Comparison of ENCODE assay signal across 10 cellular contexts in the genomic region with DNA sequence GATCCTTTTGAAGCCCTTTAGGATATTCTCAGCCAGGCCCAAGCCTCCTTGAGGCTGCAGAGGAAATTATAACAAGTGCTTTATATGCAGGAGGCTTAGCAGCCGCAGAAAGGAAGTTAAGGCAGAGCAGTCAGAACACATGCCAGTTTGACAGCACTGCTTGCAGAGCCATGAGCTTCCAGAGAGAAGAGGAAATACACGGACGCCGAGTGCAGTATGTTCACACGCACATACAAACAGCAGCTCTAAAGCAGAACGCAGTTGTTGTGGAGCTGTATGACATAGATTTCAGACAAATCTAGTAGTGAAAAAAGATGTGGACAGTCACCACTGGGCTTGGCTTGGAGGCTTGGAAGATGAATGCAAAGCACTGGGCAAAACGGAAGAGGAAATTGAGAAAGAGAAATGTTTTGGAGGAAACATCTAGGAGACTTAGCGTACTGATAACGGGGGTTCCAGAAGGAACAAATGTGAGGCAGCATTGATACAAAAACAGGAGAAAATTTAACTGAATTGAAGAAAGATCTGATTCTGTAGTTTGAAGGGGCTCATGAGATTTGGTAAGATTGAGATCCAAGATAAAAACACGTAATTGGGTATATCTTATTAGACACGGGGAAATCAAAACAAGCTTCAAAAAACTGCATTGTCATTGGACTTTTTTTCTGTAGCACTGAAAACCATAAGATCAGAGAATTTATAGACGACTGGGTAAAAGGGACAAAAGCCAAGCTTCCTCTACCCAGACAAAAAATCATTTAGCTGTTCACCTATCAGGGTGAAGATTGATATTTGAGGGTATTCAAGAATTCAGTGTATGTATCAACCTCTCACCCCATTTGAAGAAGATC. TPM values are rescaled to one million over a fixed set of nuclear protein-coding genes. Genes with fewer than 3 reads are reported as not detected.
DNase-seq lines count a peak whose midpoint lies in the region; ATAC-seq and TF ChIP-seq lines count a peak whose summit lies in the region.
"Had no signal": no experiment of that assay in that cellular context is flagged by ENCODE, and none has a peak within 500 bp of the region (broad histone marks: within the 10 kb centered on the region; RNA-seq: fewer than 3 reads in every experiment).

No MANE protein-coding gene starts in this region.

- DNase-seq in activated CD4-positive, alpha-beta T cell treated with anti-CD3 and anti-CD28 coated beads, Interleukin-2, amount 10 ng/mL, durations not matched to agents 7 days and 5 days: peak; percentile 46
- DNase-seq in activated CD4-positive, alpha-beta T cell treated with anti-CD3 and anti-CD28 coated beads for 4 hours: no peak
- DNase-seq in T-cell (peak in 13 of 34 experiments; percentile 8 to 41 (median 17)), fibroblast of the aortic adventitia (ENCODE audit: low read depth) (peak; percentile 40), pulmonary artery endothelial cell (ENCODE audit: low read depth, low spot score) (peak; percentile 57), NCI-H2227 treated with DMSO at 0.1 percent for 48 hours (lab: John Stamatoyannopoulos, UW) (no peak)
- DNase-seq: SJCRH30 had no signal

- peak overlapping the region; percentile 58 for H3K27ac Mint-ChIP-seq in activated CD4-positive, alpha-beta T cell treated with anti-CD3 and anti-CD28 coated beads, Interleukin-2, amount 10 ng/mL, durations not matched to agents 7 days and 5 days
- peak overlapping the region; percentile 44 to 54 for H3K27ac Mint-ChIP-seq in T-cell

- no peaks in the 10 kb centered on the region for H3K27me3 Mint-ChIP-seq in activated CD4-positive, alpha-beta T cell treated with anti-CD3 and anti-CD28 coated beads, Interleukin-2, amount 10 ng/mL, durations not matched to agents 7 days and 5 days
- no peaks in the 10 kb centered on the region for H3K27me3 Mint-ChIP-seq in T-cell
- H3K27me3 Mint-ChIP-seq: activated T-helper 17 cell treated with anti-CD3 and anti-CD28 coated beads, Interleukin-2, amount 50 U/mL, for 72 hours had no signal

- no peaks in the 10 kb centered on the region for H3K9me3 Mint-ChIP-seq in activated CD4-positive, alpha-beta T cell treated with anti-CD3 and anti-CD28 coated beads, Interleukin-2, amount 10 ng/mL, durations not matched to agents 7 days and 5 days
- no peaks in the 10 kb centered on the region for H3K9me3 Mint-ChIP-seq in T-cell
- H3K9me3 Mint-ChIP-seq: activated T-helper 17 cell treated with anti-CD3 and anti-CD28 coated beads, Interleukin-2, amount 50 U/mL, for 72 hours had no signal

- no peak overlapping the region for H3K4me3 ChIP-seq in fibroblast of the aortic adventitia (ENCODE audit: low read depth, low read length)
- H3K4me3 ChIP-seq: SJCRH30 had no signal

- no peak for TF ChIP-seq CTCF in fibroblast of the aortic adventitia (IDR thresholded peaks at IDR 0.05; ENCODE audit: insufficient read depth, low read length)

- peak overlapping the region; percentile 7 for H3K4me3 Mint-ChIP-seq in activated CD4-positive, alpha-beta T cell treated with anti-CD3 and anti-CD28 coated beads, Interleukin-2, amount 10 ng/mL, durations not matched to agents 7 days and 5 days
- H3K4me3 Mint-ChIP-seq in T-cell: peak overlapping the region in 1 of 3 donors; percentile 59
- H3K4me3 Mint-ChIP-seq: activated T-helper 17 cell treated with anti-CD3 and anti-CD28 coated beads, Interleukin-2, amount 50 U/mL, for 72 hours had no signal

- peaks cover 69% of the 10 kb centered on the region for H3K36me3 Mint-ChIP-seq in activated CD4-positive, alpha-beta T cell treated with anti-CD3 and anti-CD28 coated beads, Interleukin-2, amount 10 ng/mL, durations not matched to agents 7 days and 5 days (ENCODE audit: low read depth)
- H3K36me3 Mint-ChIP-seq in T-cell: peaks cover 59% of the 10 kb centered on the region

- CTCF ChIA-PET in activated CD4-positive, alpha-beta T cell treated with anti-CD3 and anti-CD28 coated beads, Interleukin-2, amount 10 ng/mL, durations not matched to agents 7 days and 5 days (lab: Charles Lee): interaction anchor here (1.0 kb wide), 1 partner anchor 7 kb away, joined by 3 read pairs; no protein-coding TSS in a partner anchor
- CTCF ChIA-PET in T-cell (lab: Charles Lee): interaction anchor here (0.6 to 1.7 kb wide), 3 partner anchors 51 to 206 kb away, joined by 3 to 10 read pairs (median 4); no protein-coding TSS in a partner anchor

- ATAC-seq in T-cell (replicated peaks in 1 of 4): peak; percentile 60 to 84 (median 71)
- no peak for ATAC-seq in GM21360 (IDR thresholded peaks at IDR 0.05; ENCODE audit: unreplicated experiment)
- ATAC-seq in HG03571 (IDR thresholded peaks at IDR 0.05; ENCODE audit: unreplicated experiment): no peak
- ATAC-seq: activated T-helper 17 cell treated with anti-CD3 and anti-CD28 coated beads, Interleukin-2, amount 50 U/mL, for 72 hours had no signal

- peaks cover 32% of the 10 kb centered on the region for H3K4me1 Mint-ChIP-seq in activated CD4-positive, alpha-beta T cell treated with anti-CD3 and anti-CD28 coated beads, Interleukin-2, amount 10 ng/mL, durations not matched to agents 7 days and 5 days
- H3K4me1 Mint-ChIP-seq in T-cell: peaks cover 31 to 46% (median 32%) of the 10 kb centered on the region in 3 donors

- POLR2A ChIA-PET in activated CD4-positive, alpha-beta T cell treated with anti-CD3 and anti-CD28 coated beads, Interleukin-2, amount 10 ng/mL, durations not matched to agents 7 days and 5 days (lab: Charles Lee): no interaction called here
- POLR2A ChIA-PET in T-cell (lab: Charles Lee): interaction anchor here (0.6 to 1.0 kb wide), 3 partner anchors 30 to 919 kb away, joined by 3 to 4 read pairs (median 3); a partner anchor contains a TSS

RNA-seq across cellular contexts. Expression of a gene that starts 19.6 kb away (rescaled TPM):
- 1 to 10 TPM; 3.1 to 4.1 TPM for total RNA-seq in activated CD4-positive, alpha-beta T cell treated with anti-CD3 and anti-CD28 coated beads, Interleukin-2, amount 10 ng/mL, durations not matched to agents 7 days and 5 days
- total RNA-seq in T-cell (1 to 10 TPM in 2 of 5 donors, under 1 TPM in 3; 0.61 to 1.5 (median 0.95) TPM), fibroblast of the aortic adventitia (ENCODE audit: low replicate concordance) (0.63 TPM in 1 of 2 replicates, not detected in the other), pulmonary artery endothelial cell (0.42 and 0.59 TPM in 2 replicates)

Comparison
In these comparisons a context has a peak if more than half of its experiments do, and no peak if none do; other contexts are left out.
1. DNase-seq: peak in activated CD4-positive, alpha-beta T cell treated with anti-CD3 and anti-CD28 coated beads, Interleukin-2, amount 10 ng/mL, durations not matched to agents 7 days and 5 days (single experiment), fibroblast of the aortic adventitia (single experiment) and pulmonary artery endothelial cell (single experiment); none in activated CD4-positive, alpha-beta T cell treated with anti-CD3 and anti-CD28 coated beads for 4 hours (0 of 2) and NCI-H2227 treated with DMSO at 0.1 percent for 48 hours (single experiment).
2. ATAC-seq: peak in T-cell (4 of 4); none in GM21360 (single experiment) and HG03571 (single experiment).